Comparison of ENCODE assay signal across 9 cellular contexts in the genomic region with DNA sequence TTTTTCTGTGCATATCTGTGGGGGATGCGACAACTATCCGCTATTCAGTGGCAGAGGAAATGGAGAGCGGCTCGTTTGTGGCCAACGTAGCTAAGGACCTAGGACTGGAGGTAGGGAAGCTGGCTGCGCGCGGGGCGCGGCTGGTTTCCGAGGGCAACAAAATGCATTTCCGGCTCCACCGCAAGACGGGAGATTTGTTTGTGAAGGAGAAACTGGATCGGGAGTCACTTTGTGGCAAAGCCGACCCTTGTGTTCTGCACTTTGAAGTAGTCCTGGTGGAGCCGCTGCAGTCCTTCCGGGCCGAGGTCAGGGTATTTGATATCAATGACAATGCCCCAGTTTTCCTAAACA. TPM values are rescaled to one million over a fixed set of nuclear protein-coding genes. Genes with fewer than 3 reads are reported as not detected.
DNase-seq lines count a peak whose midpoint lies in the region; ATAC-seq and TF ChIP-seq lines count a peak whose summit lies in the region.
"Had no signal": no experiment of that assay in that cellular context is flagged by ENCODE, and none has a peak within 500 bp of the region (broad histone marks: within the 10 kb centered on the region; RNA-seq: fewer than 3 reads in every experiment).

No MANE protein-coding gene starts in this region.

- intact Hi-C loops in MCF 10A (cut with micrococcal nuclease): no loop called here

- no peak for DNase-seq in activated T-cell treated with anti-CD3 and anti-CD28 coated beads, Interleukin-2, amount 50 U/mL, for 4 hours
- no peak for DNase-seq in activated T-cell treated with anti-CD3 and anti-CD28 coated beads, Interleukin-2, amount 50 U/mL, for 1 hour
- DNase-seq in MCF 10A (ENCODE audit: unreplicated experiment) (no peak), lung (ENCODE audit: low spot score) (no peak), tibial nerve (ENCODE audit: low spot score in 2 of 2) (no peak), occipital lobe (lab: John Stamatoyannopoulos, UW) (no peak), GOT3 (lab: John Stamatoyannopoulos, UW) (no peak)
- DNase-seq in activated CD4-positive, CD25-positive, alpha-beta regulatory T cell treated with anti-CD3 and anti-CD28 coated beads, Interleukin-2, amount 50 U/mL, for 72 hours: no peak

- no peaks in the 10 kb centered on the region for H3K36me3 ChIP-seq in lung (ENCODE audit: control insufficient read depth in 2 of 2, insufficient read depth in 2 of 2, low read length in 2 of 2)
- H3K36me3 ChIP-seq in tibial nerve: no peaks in the 10 kb centered on the region

- TF ChIP-seq CTCF in MCF 10A (IDR thresholded peaks at IDR 0.05; ENCODE audit: unreplicated experiment): no peak
- TF ChIP-seq CTCF in lung (IDR thresholded peaks at IDR 0.05; ENCODE audit: control extremely low read depth, extremely low read depth): no peak
- TF ChIP-seq CTCF in tibial nerve (IDR thresholded peaks at IDR 0.05): no peak

- H3K4me3 ChIP-seq in lung: peak overlapping the region; percentile 42
- H3K4me3 ChIP-seq in tibial nerve: peak overlapping the region; percentile 22 to 55 (median 44)

- H3K9me3 Mint-ChIP-seq in activated T-cell treated with anti-CD3 and anti-CD28 coated beads, Interleukin-2, amount 50 U/mL, for 4 hours: peaks cover 14% of the 10 kb centered on the region
- no peaks in the 10 kb centered on the region for H3K9me3 Mint-ChIP-seq in MCF 10A (ENCODE audit: unreplicated experiment)

- peaks cover 3 to 14% of the 10 kb centered on the region in 2 donors for H3K9me3 ChIP-seq in lung (ENCODE audit: control insufficient read depth in 2 of 2, insufficient read depth in 1 of 2, low read length in 1 of 2)
- H3K9me3 ChIP-seq in tibial nerve: no peaks in the 10 kb centered on the region

- no peak for ATAC-seq in activated T-cell treated with anti-CD3 and anti-CD28 coated beads, Interleukin-2, amount 50 U/mL, for 4 hours
- peak; percentile 13 for ATAC-seq in lung (ENCODE audit: insufficient read depth, low FRiP score)

- no peak overlapping the region for H3K27ac ChIP-seq in lung (ENCODE audit: low read depth in 1 of 2, low read length in 1 of 2)
- H3K27ac ChIP-seq in tibial nerve: no peak overlapping the region
- H3K27ac ChIP-seq: VCaP had no signal

- peaks cover 55% of the 10 kb centered on the region for H3K27me3 Mint-ChIP-seq in activated T-cell treated with anti-CD3 and anti-CD28 coated beads, Interleukin-2, amount 50 U/mL, for 4 hours (ENCODE audit: low read depth)
- H3K27me3 Mint-ChIP-seq in MCF 10A (ENCODE audit: insufficient read depth, unreplicated experiment): peaks cover 3% of the 10 kb centered on the region

- H3K27ac Mint-ChIP-seq in MCF 10A (ENCODE audit: low read depth, unreplicated experiment): no peak overlapping the region

- WGBS in lung, 2 donors: 7 to 13% methylated on average over 19 of the region's 19 CpGs
- WGBS in tibial nerve, 2 donors: 3 to 13% methylated on average over 19 of the region's 19 CpGs

- H3K4me3 Mint-ChIP-seq in activated T-cell treated with anti-CD3 and anti-CD28 coated beads, Interleukin-2, amount 50 U/mL, for 4 hours: peak overlapping the region; percentile 19
- H3K4me3 Mint-ChIP-seq in MCF 10A (ENCODE audit: unreplicated experiment): peak overlapping the region; percentile 88

- H3K27me3 ChIP-seq in lung (ENCODE audit: control insufficient read depth, insufficient read depth) (peaks cover 5% of the 10 kb centered on the region), tibial nerve (peaks cover 0 to 14% of the 10 kb centered on the region in 2 donors)

- H3K4me1 ChIP-seq in lung (ENCODE audit: control insufficient read depth in 2 of 2, insufficient read depth in 2 of 2, low read length in 2 of 2) (peaks cover 0 to 3% of the 10 kb centered on the region in 2 donors), tibial nerve (peaks cover 0 to 16% (median 0%) of the 10 kb centered on the region in 4 donors)

- CTCF ChIA-PET in MCF 10A (lab: Yijun Ruan, JAX): interaction anchor here (0.5 to 1.7 kb wide), 5 partner anchors 34 to 310 kb away, joined by 3 to 4 read pairs (median 3); partner anchors contain the start of gene PCDHA4

- no TSS peak for BruUV-seq in MCF 10A (replicated peaks; lab: Mats Ljungman, UMichigan)

- POLR2A ChIA-PET in MCF 10A (lab: Yijun Ruan, JAX): interaction anchor here (0.8 to 2.6 kb wide), 4 partner anchors 10 to 176 kb away, joined by 3 to 10 read pairs (median 6); partner anchors contain the start of genes PCDHA12 and PCDHAC1

- no peak for TF ChIP-seq EP300 in tibial nerve (IDR thresholded peaks at IDR 0.05)

- no peak for TF ChIP-seq POLR2A in tibial nerve (IDR thresholded peaks at IDR 0.05)

- peaks cover 4% of the 10 kb centered on the region for H3K4me1 Mint-ChIP-seq in activated T-cell treated with anti-CD3 and anti-CD28 coated beads, Interleukin-2, amount 50 U/mL, for 4 hours (ENCODE audit: low read depth)
- peaks cover 10% of the 10 kb centered on the region for H3K4me1 Mint-ChIP-seq in MCF 10A (ENCODE audit: insufficient read depth, unreplicated experiment)

- peaks cover 4% of the 10 kb centered on the region for H3K36me3 Mint-ChIP-seq in activated T-cell treated with anti-CD3 and anti-CD28 coated beads, Interleukin-2, amount 50 U/mL, for 4 hours (ENCODE audit: insufficient read depth)
- H3K36me3 Mint-ChIP-seq in MCF 10A (ENCODE audit: insufficient read depth, unreplicated experiment): no peaks in the 10 kb centered on the region

RNA-seq across cellular contexts. Expression of gene PCDHB1, which starts 0.3 kb away (rescaled TPM):
- total RNA-seq in activated T-cell treated with anti-CD3 and anti-CD28 coated beads, Interleukin-2, amount 50 U/mL, for 4 hours: not detected
- total RNA-seq in MCF 10A (2022) (not detected in 2 replicates), lung (under 1 TPM; 0.11 to 0.28 TPM), tibial nerve (under 1 TPM in 1 of 4 donors, not detected in 3; 0.21 TPM), occipital lobe (0.31 TPM)
- under 1 TPM; 0.01 to 0.04 TPM for polyA plus RNA-seq in lung

RNA-seq across cellular contexts. Expression of gene PCDHB2, which starts 42.9 kb away (rescaled TPM):
- under 1 TPM in 1 of 3 donors, not detected in 2; 0.19 TPM for total RNA-seq in activated T-cell treated with anti-CD3 and anti-CD28 coated beads, Interleukin-2, amount 50 U/mL, for 4 hours
- 2.4 and 2.6 TPM in 2 replicates for total RNA-seq in MCF 10A (2022)
- 1 to 10 TPM; 4.4 to 6.8 TPM for total RNA-seq in lung
- polyA plus RNA-seq in lung: 1 to 10 TPM in 1 of 2 donors, under 1 TPM in 1; 0.61 to 1.1 TPM
- 1 to 10 TPM; 1.7 to 7.5 (median 4.6) TPM for total RNA-seq in tibial nerve
- total RNA-seq in occipital lobe: 14.2 TPM

RNA-seq across cellular contexts. Expression of gene PCDHB3, which starts 48.8 kb away (rescaled TPM):
- not detected for total RNA-seq in activated T-cell treated with anti-CD3 and anti-CD28 coated beads, Interleukin-2, amount 50 U/mL, for 4 hours
- 0.42 and 0.49 TPM in 2 replicates for total RNA-seq in MCF 10A (2022)
- 1 to 10 TPM; 3.0 to 7.8 TPM for total RNA-seq in lung
- under 1 TPM; 0.33 to 0.84 TPM for polyA plus RNA-seq in lung
- total RNA-seq in tibial nerve: 1 to 10 TPM; 3.9 to 7.4 (median 4.9) TPM
- total RNA-seq in occipital lobe: 10.3 TPM
